In the genomic region with DNA sequence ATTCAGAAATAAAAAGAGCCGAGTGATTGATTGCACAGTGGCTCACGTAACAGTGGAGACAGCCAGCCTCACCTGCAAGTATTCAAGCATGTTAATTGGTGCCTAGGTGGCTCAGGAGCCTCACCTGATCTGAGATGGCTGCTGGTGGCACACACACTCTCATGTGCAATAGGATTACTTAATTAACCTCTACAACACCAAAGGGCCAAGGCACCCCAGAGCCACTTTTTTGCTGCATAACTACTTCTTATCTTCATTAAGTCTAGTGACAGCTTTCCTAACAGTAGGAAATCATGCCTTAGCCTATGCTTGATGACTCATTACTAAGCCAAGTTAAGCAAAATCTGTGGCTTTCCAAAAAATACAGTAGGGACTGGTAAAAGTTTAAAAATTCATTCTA, we compare ENCODE assay signal across 2 cellular contexts.
A peak's percentile ranks its signal among the peaks of the same experiment; 100 is the strongest.
TF ChIP-seq lines count a peak whose summit lies in the region.

No MANE protein-coding gene starts in this region.

TF ChIP-seq in IMR-90, 13 proteins besides CTCF, POLR2A, EP300 and RAD21:
- peak; percentile 64; the same call in 1 of the 2 replicates for TF ChIP-seq CEBPB (IDR thresholded peaks at IDR 0.05; ENCODE audit: low read depth, low read length)
- no peak for TF ChIP-seq NFE2L2 (IDR thresholded peaks at IDR 0.05; ENCODE audit: low read depth, low read length)
- TF ChIP-seq FOS (IDR thresholded peaks at IDR 0.05; ENCODE audit: low read depth, low read length), result peak; percentile 75

TF ChIP-seq in SK-N-SH, 30 proteins besides CTCF, POLR2A, EP300 and RAD21:
- TF ChIP-seq FOSL2 (IDR thresholded peaks at IDR 0.05; ENCODE audit: borderline replicate concordance, low read depth), result peak; percentile 32; the same call in 1 of the 2 replicates
- TF ChIP-seq, protein P1, sequence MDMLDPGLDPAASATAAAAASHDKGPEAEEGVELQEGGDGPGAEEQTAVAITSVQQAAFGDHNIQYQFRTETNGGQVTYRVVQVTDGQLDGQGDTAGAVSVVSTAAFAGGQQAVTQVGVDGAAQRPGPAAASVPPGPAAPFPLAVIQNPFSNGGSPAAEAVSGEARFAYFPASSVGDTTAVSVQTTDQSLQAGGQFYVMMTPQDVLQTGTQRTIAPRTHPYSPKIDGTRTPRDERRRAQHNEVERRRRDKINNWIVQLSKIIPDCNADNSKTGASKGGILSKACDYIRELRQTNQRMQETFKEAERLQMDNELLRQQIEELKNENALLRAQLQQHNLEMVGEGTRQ (IDR thresholded peaks at IDR 0.05; ENCODE audit: borderline replicate concordance, low read depth, low read length), result no peak
